In genomic region chr2:86622878-86623548, GRCh38 we compare ENCODE assay signal across 8 cellular contexts. TPM values are rescaled to one million over a fixed set of nuclear protein-coding genes. Genes with fewer than 3 reads are reported as not detected.
DNase-seq lines count a peak whose midpoint lies in the region; ATAC-seq and TF ChIP-seq lines count a peak whose summit lies in the region.

No MANE protein-coding gene starts in this region.

- no peaks in the 10 kb centered on the region for H3K9me3 Mint-ChIP-seq in T-helper 1 cell treated with Interleukin-12 subunit alpha and Interleukin-12 subunit beta and Interleukin-4 antibody, amounts not matched to agents 30 μg/mL and 1 μg/mL, for 36 hours

- no peaks in the 10 kb centered on the region for H3K9me3 ChIP-seq in iPS-18c (ENCODE audit: control insufficient read depth, insufficient read depth, low read length)

- ATAC-seq in GM19463 (IDR thresholded peaks at IDR 0.05; ENCODE audit: unreplicated experiment), result peak; percentile 41
- ATAC-seq in HG03521 (IDR thresholded peaks at IDR 0.05; ENCODE audit: unreplicated experiment), result peak; percentile 45

- H3K27me3 Mint-ChIP-seq in T-helper 1 cell treated with Interleukin-12 subunit alpha and Interleukin-12 subunit beta and Interleukin-4 antibody, amounts not matched to agents 30 μg/mL and 1 μg/mL, for 36 hours (ENCODE audit: low read depth), result peaks cover 22% of the 10 kb centered on the region

- in situ Hi-C loops in astrocyte of the cerebellum (cut with HindIII; ENCODE audit: low sequenced_read_pairs), result no loop called here
- in situ Hi-C loops in G401 (cut with HindIII; ENCODE audit: low sequenced_read_pairs), result no loop called here

- H3K36me3 Mint-ChIP-seq in T-helper 1 cell treated with Interleukin-12 subunit alpha and Interleukin-12 subunit beta and Interleukin-4 antibody, amounts not matched to agents 30 μg/mL and 1 μg/mL, for 36 hours (ENCODE audit: low read depth), result peaks cover 18% of the 10 kb centered on the region

- TF ChIP-seq CTCF in astrocyte of the cerebellum (IDR thresholded peaks at IDR 0.05; ENCODE audit: low read depth, low read length, missing control alignments), result no peak

- peaks cover 34% of the 10 kb centered on the region for H3K4me1 Mint-ChIP-seq in T-helper 1 cell treated with Interleukin-12 subunit alpha and Interleukin-12 subunit beta and Interleukin-4 antibody, amounts not matched to agents 30 μg/mL and 1 μg/mL, for 36 hours (ENCODE audit: low read depth)

- DNase-seq in COLO668 (lab: John Stamatoyannopoulos, UW; ENCODE audit: unreplicated experiment), result peak; percentile 69
- no peak for DNase-seq in astrocyte of the cerebellum (ENCODE audit: low read depth)
- DNase-seq in G401 (ENCODE audit: low spot score), result no peak

- H3K27ac ChIP-seq in skin epidermis, result peak overlapping the region; percentile 40 to 99 (median 96)

- H3K4me3 Mint-ChIP-seq in T-helper 1 cell treated with Interleukin-12 subunit alpha and Interleukin-12 subunit beta and Interleukin-4 antibody, amounts not matched to agents 30 μg/mL and 1 μg/mL, for 36 hours, result peak overlapping the region; percentile 94

- peak overlapping the region; percentile 98 for H3K27ac Mint-ChIP-seq in T-helper 1 cell treated with Interleukin-12 subunit alpha and Interleukin-12 subunit beta and Interleukin-4 antibody, amounts not matched to agents 30 μg/mL and 1 μg/mL, for 36 hours

- H3K4me3 ChIP-seq in astrocyte of the cerebellum (ENCODE audit: low read depth, low read length), result peak overlapping the region; percentile 90
- peak overlapping the region; percentile 89 for H3K4me3 ChIP-seq in iPS-18c (ENCODE audit: insufficient read depth, low read depth, low read length)
- H3K4me3 ChIP-seq in skin epidermis, result peak overlapping the region; percentile 56 to 87 (median 67)

RNA-seq across cellular contexts. Expression of gene RNF103, which starts 0.7 kb away (rescaled TPM):
- total RNA-seq in G401 (2014; rRNA removed; shearing (Covaris generic)), result 10.9 and 13.4 TPM in 2 replicates

RNA-seq across cellular contexts. Expression of gene CHMP3, which starts 59.8 kb away (rescaled TPM):
- total RNA-seq in G401 (2014; rRNA removed; shearing (Covaris generic)), result 58.8 and 83.8 TPM in 2 replicates
